ENCODE assay signal across 17 cellular contexts in the genomic region with DNA sequence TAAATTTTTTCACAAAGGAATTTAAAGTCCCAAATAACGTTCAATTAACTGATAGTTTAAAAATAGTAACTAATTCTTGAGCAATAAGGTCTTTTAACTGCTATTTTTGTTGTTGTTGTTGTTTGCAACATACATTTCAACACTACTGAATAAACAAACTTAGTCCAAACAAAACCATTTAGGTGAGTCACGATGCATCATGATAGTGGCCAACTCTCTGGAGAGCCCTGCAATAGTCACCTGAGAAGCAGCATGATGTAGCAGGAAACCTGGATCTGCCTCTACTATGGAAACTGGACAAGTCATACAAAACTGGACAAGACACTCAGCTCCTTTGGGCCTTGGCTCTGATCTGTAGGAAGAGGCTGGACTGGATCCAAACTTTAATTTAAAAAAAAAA.
A peak's percentile ranks its signal among the peaks of the same experiment; 100 is the strongest.
DNase-seq lines count a peak whose midpoint lies in the region; ATAC-seq and TF ChIP-seq lines count a peak whose summit lies in the region.
"Had no signal": no experiment of that assay in that cellular context is flagged by ENCODE, and none has a peak within 500 bp of the region (broad histone marks: within the 10 kb centered on the region; RNA-seq: fewer than 3 reads in every experiment).

No MANE protein-coding gene starts in this region.

- H3K27ac Mint-ChIP-seq in HFFc6, result no peak overlapping the region
- H3K27ac Mint-ChIP-seq in stimulated activated effector memory CD8-positive, alpha-beta T cell treated with anti-CD3 and anti-CD28 coated beads, Interleukin-12 subunit alpha, Interleukin-12 subunit beta, amount 100 ng/mL, for 72 hours, result no peak overlapping the region
- H3K27ac Mint-ChIP-seq: activated T-cell treated with anti-CD3 and anti-CD28 coated beads, Interleukin-2, amount 50 U/mL, for 72 hours had no signal

- no peaks in the 10 kb centered on the region for H3K9me3 Mint-ChIP-seq in HFFc6
- no peaks in the 10 kb centered on the region for H3K9me3 Mint-ChIP-seq in stimulated activated effector memory CD8-positive, alpha-beta T cell treated with anti-CD3 and anti-CD28 coated beads, Interleukin-12 subunit alpha, Interleukin-12 subunit beta, amount 100 ng/mL, for 72 hours
- H3K9me3 Mint-ChIP-seq: activated T-cell treated with anti-CD3 and anti-CD28 coated beads, Interleukin-2, amount 50 U/mL, for 72 hours had no signal

- H3K27ac ChIP-seq in epithelial cell of prostate, result peak overlapping the region; percentile 33
- H3K27ac ChIP-seq in left lung, result no peak overlapping the region
- H3K27ac ChIP-seq: esophagus squamous epithelium, left ventricle myocardium inferior had no signal

- H3K9me3 ChIP-seq in left lung, result no peaks in the 10 kb centered on the region
- H3K9me3 ChIP-seq: esophagus squamous epithelium, left ventricle myocardium inferior, MG63 had no signal

- no peak for TF ChIP-seq CTCF in HFFc6 (IDR thresholded peaks at IDR 0.05)
- TF ChIP-seq CTCF in left lung (IDR thresholded peaks at IDR 0.05), result no peak

- H3K27me3 ChIP-seq in left lung, result no peaks in the 10 kb centered on the region
- H3K27me3 ChIP-seq: esophagus squamous epithelium, MG63 had no signal

- peaks cover 56% of the 10 kb centered on the region for H3K4me1 Mint-ChIP-seq in HFFc6 (ENCODE audit: low read depth)
- H3K4me1 Mint-ChIP-seq in stimulated activated effector memory CD8-positive, alpha-beta T cell treated with anti-CD3 and anti-CD28 coated beads, Interleukin-12 subunit alpha, Interleukin-12 subunit beta, amount 100 ng/mL, for 72 hours, result peaks cover 29% of the 10 kb centered on the region

- H3K4me3 ChIP-seq in left lung, result no peak overlapping the region
- H3K4me3 ChIP-seq: esophagus squamous epithelium, left ventricle myocardium inferior, MG63 had no signal

- intact Hi-C loops in left lung (cut with DNase I), result no loop called here

- no peaks in the 10 kb centered on the region; the same call in 1 of the 2 replicates for H3K36me3 Mint-ChIP-seq in HFFc6 (ENCODE audit: low read depth)
- H3K36me3 Mint-ChIP-seq in stimulated activated effector memory CD8-positive, alpha-beta T cell treated with anti-CD3 and anti-CD28 coated beads, Interleukin-12 subunit alpha, Interleukin-12 subunit beta, amount 100 ng/mL, for 72 hours, result no peaks in the 10 kb centered on the region

- H3K4me1 ChIP-seq in left lung, result peaks cover 11 to 68% of the 10 kb centered on the region in 2 donors

- H3K4me3 Mint-ChIP-seq in HFFc6, result no peak overlapping the region
- H3K4me3 Mint-ChIP-seq in stimulated activated effector memory CD8-positive, alpha-beta T cell treated with anti-CD3 and anti-CD28 coated beads, Interleukin-12 subunit alpha, Interleukin-12 subunit beta, amount 100 ng/mL, for 72 hours, result no peak overlapping the region
- H3K4me3 Mint-ChIP-seq: activated T-cell treated with anti-CD3 and anti-CD28 coated beads, Interleukin-2, amount 50 U/mL, for 72 hours had no signal

- ATAC-seq in stimulated activated effector memory CD8-positive, alpha-beta T cell treated with anti-CD3 and anti-CD28 coated beads, Interleukin-12 subunit alpha, Interleukin-12 subunit beta, amount 100 ng/mL, for 72 hours, result peak; percentile 61
- no peak for ATAC-seq in left lung
- no peak for ATAC-seq in GM21619 (IDR thresholded peaks at IDR 0.05; ENCODE audit: unreplicated experiment)
- ATAC-seq: activated T-cell treated with anti-CD3 and anti-CD28 coated beads, Interleukin-2, amount 50 U/mL, for 72 hours had no signal

- H3K27me3 Mint-ChIP-seq in HFFc6 (ENCODE audit: insufficient read depth), result no peaks in the 10 kb centered on the region

- H3K36me3 ChIP-seq in left lung, result no peaks in the 10 kb centered on the region
- H3K36me3 ChIP-seq: esophagus squamous epithelium, left ventricle myocardium inferior, MG63 had no signal

- DNase-seq in HFFc6, result peak; percentile 53
- DNase-seq in RKO (ENCODE audit: low spot score), result peak; percentile 55
- DNase-seq in epithelial cell of prostate (ENCODE audit: low read depth, low spot score), result peak; percentile 60
- no peak for DNase-seq in stimulated activated effector memory CD8-positive, alpha-beta T cell treated with anti-CD3 and anti-CD28 coated beads, Interleukin-12 subunit alpha, Interleukin-12 subunit beta, amount 100 ng/mL, for 72 hours (ENCODE audit: low spot score in 2 of 2)
- no peak for DNase-seq in cerebellar nuclear complex (lab: John Stamatoyannopoulos, UW)
- no peak for DNase-seq in left lung
- DNase-seq: activated CD4-positive, alpha-beta T cell treated with anti-CD3 and anti-CD28 coated beads, Interleukin-2, amount 50 U/mL, for 4 hours; activated T-cell treated with anti-CD3 and anti-CD28 coated beads, Interleukin-2, amount 50 U/mL, for 72 hours; amniotic stem cell; esophagus squamous epithelium; hypothalamus; left ventricle myocardium inferior; MG63; NCI-H187 treated with DMSO at 0.1 percent for 48 hours; NCI-H748 treated with DMSO at 0.1 percent for 48 hours; stimulated activated CD4-positive, alpha-beta T cell treated with anti-CD3 and anti-CD28 coated beads, Interleukin-12 subunit alpha, Interleukin-12 subunit beta, amount 100 ng/mL, for 4 hours had no signal

Comparison
In these comparisons a context has a peak if more than half of its experiments do, and no peak if none do; other contexts are left out.
1. DNase-seq: peak in HFFc6 (single experiment), RKO (single experiment) and epithelial cell of prostate (single experiment); none in stimulated activated effector memory CD8-positive, alpha-beta T cell treated with anti-CD3 and anti-CD28 coated beads, Interleukin-12 subunit alpha, Interleukin-12 subunit beta, amount 100 ng/mL, for 72 hours (0 of 2), cerebellar nuclear complex (0 of 2) and left lung (0 of 2).